15 cellular contexts compared by ENCODE assay signal in genomic region chrX:119646515-119646914, GRCh38. TPM values are rescaled to one million over a fixed set of nuclear protein-coding genes. Genes with fewer than 3 reads are reported as not detected.
DNase-seq lines count a peak whose midpoint lies in the region; ATAC-seq lines count a peak whose summit lies in the region.
"Had no signal": no experiment of that assay in that cellular context is flagged by ENCODE, and none has a peak within 500 bp of the region (broad histone marks: within the 10 kb centered on the region; RNA-seq: fewer than 3 reads in every experiment).

No MANE protein-coding gene starts in this region.

- ATAC-seq in stimulated activated naive CD8-positive, alpha-beta T cell treated with anti-CD3 and anti-CD28 coated beads, Interleukin-15, Interleukin-2, amounts not matched to agents 100 U/mL and 50 U/mL, for 24 hours = no peak
- peak; percentile 16 for ATAC-seq in activated naive CD8-positive, alpha-beta T cell treated with anti-CD3 and anti-CD28 coated beads, Interleukin-2, amount 10 ng/mL, durations not matched to agents 7 days and 5 days (ENCODE audit: low read depth)
- no peak for ATAC-seq in stimulated activated naive CD8-positive, alpha-beta T cell treated with anti-CD3 and anti-CD28 coated beads, Interleukin-15, amount 100 ng/mL, for 72 hours
- no peak for ATAC-seq in Right ventricle myocardium inferior
- ATAC-seq: PC-3 had no signal

- DNase-seq in stimulated activated naive CD8-positive, alpha-beta T cell treated with anti-CD3 and anti-CD28 coated beads, Interleukin-15, Interleukin-2, amounts not matched to agents 100 U/mL and 50 U/mL, for 24 hours = no peak
- DNase-seq in activated naive CD8-positive, alpha-beta T cell treated with anti-CD3 and anti-CD28 coated beads, Interleukin-2, amount 10 ng/mL, durations not matched to agents 7 days and 5 days = no peak
- DNase-seq in stimulated activated naive CD8-positive, alpha-beta T cell treated with anti-CD3 and anti-CD28 coated beads, Interleukin-15, amount 100 ng/mL, for 72 hours = peak; percentile 13 to 20
- DNase-seq in activated gamma-delta T cell (lab: John Stamatoyannopoulos, UW) (no peak), OCI-M2 (lab: John Stamatoyannopoulos, UW; ENCODE audit: unreplicated experiment) (no peak), Right ventricle myocardium inferior (ENCODE audit: missing footprints) (no peak)
- DNase-seq: Calu3; dorsolateral prefrontal cortex; NCI-H1105 treated with DMSO at 0.1 percent for 48 hours; NCI-H2171; NCI-H748 treated with DMSO at 0.1 percent for 48 hours; PC-3; stimulated activated CD4-positive, alpha-beta T cell treated with anti-CD3 and anti-CD28 coated beads, Interleukin-4, amount 100 ng/mL, for 1 hour had no signal

- H3K9me3 Mint-ChIP-seq in stimulated activated naive CD8-positive, alpha-beta T cell treated with anti-CD3 and anti-CD28 coated beads, Interleukin-15, Interleukin-2, amounts not matched to agents 100 ng/mL and 50 ng/mL, for 24 hours = no peaks in the 10 kb centered on the region
- H3K9me3 Mint-ChIP-seq in IgD-negative memory B cell = no peaks in the 10 kb centered on the region
- no peaks in the 10 kb centered on the region for H3K9me3 Mint-ChIP-seq in activated naive CD8-positive, alpha-beta T cell treated with anti-CD3 and anti-CD28 coated beads, Interleukin-2, amount 10 ng/mL, durations not matched to agents 7 days and 5 days
- peaks cover 0 to 4% of the 10 kb centered on the region in 2 donors for H3K9me3 Mint-ChIP-seq in stimulated activated naive CD8-positive, alpha-beta T cell treated with anti-CD3 and anti-CD28 coated beads, Interleukin-15, amount 100 ng/mL, for 72 hours

- POLR2A ChIA-PET in activated naive CD8-positive, alpha-beta T cell treated with anti-CD3 and anti-CD28 coated beads, Interleukin-2, amount 10 ng/mL, durations not matched to agents 7 days and 5 days (lab: Charles Lee) = interaction anchor here (0.5 to 2.4 kb wide), 5 partner anchors 15 to 78 kb away, joined by 3 to 6 read pairs (median 3); no protein-coding TSS in a partner anchor

- H3K27ac Mint-ChIP-seq in stimulated activated naive CD8-positive, alpha-beta T cell treated with anti-CD3 and anti-CD28 coated beads, Interleukin-15, Interleukin-2, amounts not matched to agents 100 ng/mL and 50 ng/mL, for 24 hours = peak overlapping the region; percentile 79
- H3K27ac Mint-ChIP-seq in IgD-negative memory B cell = peak overlapping the region; percentile 40 to 84 (median 69)
- H3K27ac Mint-ChIP-seq in activated naive CD8-positive, alpha-beta T cell treated with anti-CD3 and anti-CD28 coated beads, Interleukin-2, amount 10 ng/mL, durations not matched to agents 7 days and 5 days = peak overlapping the region; percentile 62
- peak overlapping the region; percentile 63 to 96 for H3K27ac Mint-ChIP-seq in stimulated activated naive CD8-positive, alpha-beta T cell treated with anti-CD3 and anti-CD28 coated beads, Interleukin-15, amount 100 ng/mL, for 72 hours

- peaks cover 38% of the 10 kb centered on the region for H3K36me3 Mint-ChIP-seq in stimulated activated naive CD8-positive, alpha-beta T cell treated with anti-CD3 and anti-CD28 coated beads, Interleukin-15, Interleukin-2, amounts not matched to agents 100 ng/mL and 50 ng/mL, for 24 hours (ENCODE audit: low read depth)
- peaks cover 8% of the 10 kb centered on the region for H3K36me3 Mint-ChIP-seq in IgD-negative memory B cell
- H3K36me3 Mint-ChIP-seq in activated naive CD8-positive, alpha-beta T cell treated with anti-CD3 and anti-CD28 coated beads, Interleukin-2, amount 10 ng/mL, durations not matched to agents 7 days and 5 days = peaks cover 15% of the 10 kb centered on the region

- H3K4me1 Mint-ChIP-seq in stimulated activated naive CD8-positive, alpha-beta T cell treated with anti-CD3 and anti-CD28 coated beads, Interleukin-15, Interleukin-2, amounts not matched to agents 100 ng/mL and 50 ng/mL, for 24 hours (ENCODE audit: low read depth) = peaks cover 38% of the 10 kb centered on the region
- peaks cover 23 to 33% (median 27%) of the 10 kb centered on the region in 3 donors for H3K4me1 Mint-ChIP-seq in IgD-negative memory B cell
- H3K4me1 Mint-ChIP-seq in activated naive CD8-positive, alpha-beta T cell treated with anti-CD3 and anti-CD28 coated beads, Interleukin-2, amount 10 ng/mL, durations not matched to agents 7 days and 5 days = peaks cover 22% of the 10 kb centered on the region
- H3K4me1 Mint-ChIP-seq in stimulated activated naive CD8-positive, alpha-beta T cell treated with anti-CD3 and anti-CD28 coated beads, Interleukin-15, amount 100 ng/mL, for 72 hours = peaks cover 59% of the 10 kb centered on the region

- H3K27me3 Mint-ChIP-seq in stimulated activated naive CD8-positive, alpha-beta T cell treated with anti-CD3 and anti-CD28 coated beads, Interleukin-15, Interleukin-2, amounts not matched to agents 100 ng/mL and 50 ng/mL, for 24 hours = no peaks in the 10 kb centered on the region
- no peaks in the 10 kb centered on the region for H3K27me3 Mint-ChIP-seq in IgD-negative memory B cell
- H3K27me3 Mint-ChIP-seq in activated naive CD8-positive, alpha-beta T cell treated with anti-CD3 and anti-CD28 coated beads, Interleukin-2, amount 10 ng/mL, durations not matched to agents 7 days and 5 days = no peaks in the 10 kb centered on the region
- H3K27me3 Mint-ChIP-seq in stimulated activated naive CD8-positive, alpha-beta T cell treated with anti-CD3 and anti-CD28 coated beads, Interleukin-15, amount 100 ng/mL, for 72 hours = no peaks in the 10 kb centered on the region

- intact Hi-C loops in Right ventricle myocardium inferior (cut with DNase I) = no loop called here

- peak overlapping the region; percentile 11 for H3K4me3 Mint-ChIP-seq in stimulated activated naive CD8-positive, alpha-beta T cell treated with anti-CD3 and anti-CD28 coated beads, Interleukin-15, Interleukin-2, amounts not matched to agents 100 ng/mL and 50 ng/mL, for 24 hours
- H3K4me3 Mint-ChIP-seq in IgD-negative memory B cell = peak overlapping the region in 2 of 4 donors; percentile 35 to 78
- peak overlapping the region; percentile 20 for H3K4me3 Mint-ChIP-seq in activated naive CD8-positive, alpha-beta T cell treated with anti-CD3 and anti-CD28 coated beads, Interleukin-2, amount 10 ng/mL, durations not matched to agents 7 days and 5 days
- peak overlapping the region; percentile 36 to 44 for H3K4me3 Mint-ChIP-seq in stimulated activated naive CD8-positive, alpha-beta T cell treated with anti-CD3 and anti-CD28 coated beads, Interleukin-15, amount 100 ng/mL, for 72 hours

RNA-seq across cellular contexts. Expression of gene NKRF, which starts 40.3 kb away (rescaled TPM):
- polyA plus RNA-seq in IgD-negative memory B cell = 7.1 TPM
- 10 to 100 TPM; 14.3 to 14.4 TPM for total RNA-seq in activated naive CD8-positive, alpha-beta T cell treated with anti-CD3 and anti-CD28 coated beads, Interleukin-2, amount 10 ng/mL, durations not matched to agents 7 days and 5 days
- 4.2 TPM for total RNA-seq in Right ventricle myocardium inferior

RNA-seq across cellular contexts. Expression of gene SEPTIN6, which starts 46.5 kb away (rescaled TPM):
- polyA plus RNA-seq in IgD-negative memory B cell = 241 TPM
- total RNA-seq in activated naive CD8-positive, alpha-beta T cell treated with anti-CD3 and anti-CD28 coated beads, Interleukin-2, amount 10 ng/mL, durations not matched to agents 7 days and 5 days = 100 to 1,000 TPM; 257 to 274 TPM
- total RNA-seq in Right ventricle myocardium inferior = 10.1 TPM

Comparison
In these comparisons a context has a peak if more than half of its experiments do, and no peak if none do; other contexts are left out.
1. DNase-seq: peak in stimulated activated naive CD8-positive, alpha-beta T cell treated with anti-CD3 and anti-CD28 coated beads, Interleukin-15, amount 100 ng/mL, for 72 hours (2 of 2); none in stimulated activated naive CD8-positive, alpha-beta T cell treated with anti-CD3 and anti-CD28 coated beads, Interleukin-15, Interleukin-2, amounts not matched to agents 100 U/mL and 50 U/mL, for 24 hours (single experiment), activated naive CD8-positive, alpha-beta T cell treated with anti-CD3 and anti-CD28 coated beads, Interleukin-2, amount 10 ng/mL, durations not matched to agents 7 days and 5 days (single experiment), activated gamma-delta T cell (single experiment), OCI-M2 (single experiment) and Right ventricle myocardium inferior (single experiment).
2. RNA of gene SEPTIN6, which starts 46.5 kb away (total RNA-seq): 257 to 274 TPM in activated naive CD8-positive, alpha-beta T cell treated with anti-CD3 and anti-CD28 coated beads, Interleukin-2, amount 10 ng/mL, durations not matched to agents 7 days and 5 days; 10.1 TPM in Right ventricle myocardium inferior (single experiment); every median in the first group is over 10 times any median in the second.
3. Peak in every context shown above with its lines, with median percentiles within 50 percentile points of each other: H3K27ac Mint-ChIP-seq.